10 cellular contexts compared by ENCODE assay signal in genomic region chr9:135468866-135469521, GRCh38. TPM values are rescaled to one million over a fixed set of nuclear protein-coding genes. Genes with fewer than 3 reads are reported as not detected.
DNase-seq lines count a peak whose midpoint lies in the region; ATAC-seq, FAIRE-seq and TF ChIP-seq lines count a peak whose summit lies in the region.
"Had no signal": no experiment of that assay in that cellular context is flagged by ENCODE, and none has a peak within 500 bp of the region (broad histone marks: within the 10 kb centered on the region; RNA-seq: fewer than 3 reads in every experiment).

No MANE protein-coding gene starts in this region.

- no peaks in the 10 kb centered on the region for H3K4me1 ChIP-seq in breast epithelium
- peaks cover 3% of the 10 kb centered on the region for H3K4me1 ChIP-seq in suprapubic skin

- TF ChIP-seq EP300 in suprapubic skin (IDR thresholded peaks at IDR 0.05): no peak

- CTCF ChIA-PET in MCF 10A (lab: Yijun Ruan, JAX): interaction anchor here (0.6 to 1.2 kb wide), 2 partner anchors 98 to 134 kb away, joined by 3 read pairs; no protein-coding TSS in a partner anchor
- CTCF ChIA-PET in activated CD8-positive, alpha-beta T cell treated with anti-CD3 and anti-CD28 coated beads, Interleukin-2, amount 10 ng/mL, durations not matched to agents 7 days and 5 days (lab: Charles Lee): no interaction called here

- no peak for TF ChIP-seq CTCF in MCF 10A (IDR thresholded peaks at IDR 0.05; ENCODE audit: unreplicated experiment)
- TF ChIP-seq CTCF in breast epithelium (IDR thresholded peaks at IDR 0.05): no peak
- TF ChIP-seq CTCF in glutamatergic neuron (IDR thresholded peaks at IDR 0.05; ENCODE audit: partially characterized antibody, unreplicated experiment): no peak
- no peak for TF ChIP-seq CTCF in suprapubic skin (IDR thresholded peaks at IDR 0.05)

- no peak for DNase-seq in MCF 10A (ENCODE audit: unreplicated experiment)
- no peak for DNase-seq in breast epithelium (ENCODE audit: low spot score in 2 of 2)
- DNase-seq in activated CD8-positive, alpha-beta T cell treated with anti-CD3 and anti-CD28 coated beads, Interleukin-2, amount 10 ng/mL, durations not matched to agents 7 days and 5 days: peak; percentile 43
- DNase-seq in glutamatergic neuron: no peak
- DNase-seq in suprapubic skin (ENCODE audit: low spot score in 2 of 2): no peak
- no peak for DNase-seq in GM12892 (ENCODE audit: insufficient read length)
- DNase-seq: AML-193, left cardiac atrium had no signal

- no peak for ATAC-seq in activated CD8-positive, alpha-beta T cell treated with anti-CD3 and anti-CD28 coated beads, Interleukin-2, amount 10 ng/mL, durations not matched to agents 7 days and 5 days
- ATAC-seq in HG03108 (IDR thresholded peaks at IDR 0.05; ENCODE audit: unreplicated experiment) (no peak), HG03432 (IDR thresholded peaks at IDR 0.05; ENCODE audit: unreplicated experiment) (no peak)

- H3K27me3 Mint-ChIP-seq in MCF 10A (ENCODE audit: insufficient read depth, unreplicated experiment) (no peaks in the 10 kb centered on the region), glutamatergic neuron (ENCODE audit: unreplicated experiment) (peaks cover 15% of the 10 kb centered on the region)
- peaks cover 9% of the 10 kb centered on the region for H3K27me3 Mint-ChIP-seq in activated CD8-positive, alpha-beta T cell treated with anti-CD3 and anti-CD28 coated beads, Interleukin-2, amount 10 ng/mL, durations not matched to agents 7 days and 5 days (ENCODE audit: low read depth)

- H3K36me3 Mint-ChIP-seq in MCF 10A (ENCODE audit: insufficient read depth, unreplicated experiment): no peaks in the 10 kb centered on the region
- H3K36me3 Mint-ChIP-seq in activated CD8-positive, alpha-beta T cell treated with anti-CD3 and anti-CD28 coated beads, Interleukin-2, amount 10 ng/mL, durations not matched to agents 7 days and 5 days (ENCODE audit: low read depth): no peaks in the 10 kb centered on the region
- H3K36me3 Mint-ChIP-seq in glutamatergic neuron (ENCODE audit: unreplicated experiment): no peaks in the 10 kb centered on the region

- no peak for TF ChIP-seq POLR2A in breast epithelium (IDR thresholded peaks at IDR 0.05)
- TF ChIP-seq POLR2A in suprapubic skin (IDR thresholded peaks at IDR 0.05): no peak
- no peak for TF ChIP-seq POLR2A in GM12892 (IDR thresholded peaks at IDR 0.05; ENCODE audit: low read depth, low read length)

- intact Hi-C loops in MCF 10A (cut with micrococcal nuclease) (no loop called here), breast epithelium (cut with DNase I; ENCODE audit: low total_unique reads) (no loop called here)

- BruUV-seq in MCF 10A (replicated peaks; lab: Mats Ljungman, UMichigan): TSS peak; percentile 91

- POLR2A ChIA-PET in MCF 10A (lab: Yijun Ruan, JAX): interaction anchor here (1.2 kb wide), 1 partner anchor 9 kb away, joined by 3 read pairs; no protein-coding TSS in a partner anchor
- POLR2A ChIA-PET in activated CD8-positive, alpha-beta T cell treated with anti-CD3 and anti-CD28 coated beads, Interleukin-2, amount 10 ng/mL, durations not matched to agents 7 days and 5 days (lab: Charles Lee): no interaction called here

- H3K27ac Mint-ChIP-seq in MCF 10A (ENCODE audit: low read depth, unreplicated experiment): no peak overlapping the region
- no peak overlapping the region for H3K27ac Mint-ChIP-seq in activated CD8-positive, alpha-beta T cell treated with anti-CD3 and anti-CD28 coated beads, Interleukin-2, amount 10 ng/mL, durations not matched to agents 7 days and 5 days
- H3K27ac Mint-ChIP-seq in glutamatergic neuron (ENCODE audit: unreplicated experiment): peak overlapping the region; percentile 95

- H3K9me3 ChIP-seq in breast epithelium: no peaks in the 10 kb centered on the region
- no peaks in the 10 kb centered on the region for H3K9me3 ChIP-seq in suprapubic skin

- peak overlapping the region in 1 of 3 donors; percentile 8 for H3K4me3 ChIP-seq in breast epithelium
- peak overlapping the region; percentile 13 for H3K4me3 ChIP-seq in suprapubic skin

- 20% methylated on average over 16 of the region's 16 CpGs for WGBS in suprapubic skin

- H3K4me1 Mint-ChIP-seq in MCF 10A (ENCODE audit: insufficient read depth, unreplicated experiment) (peaks cover 6% of the 10 kb centered on the region), glutamatergic neuron (ENCODE audit: low read depth, unreplicated experiment) (peaks cover 44% of the 10 kb centered on the region)
- H3K4me1 Mint-ChIP-seq in activated CD8-positive, alpha-beta T cell treated with anti-CD3 and anti-CD28 coated beads, Interleukin-2, amount 10 ng/mL, durations not matched to agents 7 days and 5 days (ENCODE audit: low read depth): peaks cover 3% of the 10 kb centered on the region

- no peaks in the 10 kb centered on the region for H3K9me3 Mint-ChIP-seq in MCF 10A (ENCODE audit: unreplicated experiment)
- H3K9me3 Mint-ChIP-seq in activated CD8-positive, alpha-beta T cell treated with anti-CD3 and anti-CD28 coated beads, Interleukin-2, amount 10 ng/mL, durations not matched to agents 7 days and 5 days (ENCODE audit: insufficient read depth): no peaks in the 10 kb centered on the region
- H3K9me3 Mint-ChIP-seq in glutamatergic neuron (ENCODE audit: unreplicated experiment): peaks cover 7% of the 10 kb centered on the region

- H3K4me3 Mint-ChIP-seq in MCF 10A (ENCODE audit: unreplicated experiment) (no peak overlapping the region), glutamatergic neuron (ENCODE audit: unreplicated experiment) (peak overlapping the region; percentile 80)
- H3K4me3 Mint-ChIP-seq in activated CD8-positive, alpha-beta T cell treated with anti-CD3 and anti-CD28 coated beads, Interleukin-2, amount 10 ng/mL, durations not matched to agents 7 days and 5 days: no peak overlapping the region

- FAIRE-seq in GM12892 (lab: Jason Lieb, UNC): no peak

- H3K36me3 ChIP-seq in breast epithelium (no peaks in the 10 kb centered on the region), suprapubic skin (no peaks in the 10 kb centered on the region)

- no peaks in the 10 kb centered on the region for H3K27me3 ChIP-seq in breast epithelium
- H3K27me3 ChIP-seq in suprapubic skin: no peaks in the 10 kb centered on the region

- no peak overlapping the region for H3K27ac ChIP-seq in breast epithelium
- H3K27ac ChIP-seq in suprapubic skin: no peak overlapping the region

RNA-seq across cellular contexts. Expression of gene PPP1R26, which starts 10.6 kb away (rescaled TPM):
- total RNA-seq in MCF 10A (2022) (19.1 and 21.7 TPM in 2 replicates), breast epithelium (10 to 100 TPM; 13.9 to 18.1 (median 15.1) TPM), glutamatergic neuron (ENCODE audit: unreplicated experiment) (22.2 TPM), suprapubic skin (10 to 100 TPM in 2 of 4 donors, 1 to 10 TPM in 2; 6.2 to 11.0 (median 9.0) TPM)
- total RNA-seq in activated CD8-positive, alpha-beta T cell treated with anti-CD3 and anti-CD28 coated beads, Interleukin-2, amount 10 ng/mL, durations not matched to agents 7 days and 5 days: not detected
- not detected for polyA plus RNA-seq in GM12892 (2012; ENCODE audit: missing spikeins)

RNA-seq across cellular contexts. Expression of gene MRPS2, which starts 31.5 kb away (rescaled TPM):
- total RNA-seq in MCF 10A (2022): 35.4 and 45.8 TPM in 2 replicates
- 10 to 100 TPM; 35.4 to 39.8 (median 36.7) TPM for total RNA-seq in breast epithelium
- total RNA-seq in activated CD8-positive, alpha-beta T cell treated with anti-CD3 and anti-CD28 coated beads, Interleukin-2, amount 10 ng/mL, durations not matched to agents 7 days and 5 days: 10 to 100 TPM; 28.4 to 32.9 TPM
- total RNA-seq in glutamatergic neuron (ENCODE audit: unreplicated experiment): 30.7 TPM
- total RNA-seq in suprapubic skin: 10 to 100 TPM; 51.5 to 61.7 (median 55.1) TPM
- 27.2 TPM for polyA plus RNA-seq in GM12892 (2012; ENCODE audit: missing spikeins)

RNA-seq across cellular contexts. Expression of gene LCN1, which starts 52.2 kb away (rescaled TPM):
- total RNA-seq in MCF 10A (2022) (not detected in 2 replicates), breast epithelium (not detected), glutamatergic neuron (ENCODE audit: unreplicated experiment) (not detected), suprapubic skin (not detected)
- total RNA-seq in activated CD8-positive, alpha-beta T cell treated with anti-CD3 and anti-CD28 coated beads, Interleukin-2, amount 10 ng/mL, durations not matched to agents 7 days and 5 days: not detected
- not detected for polyA plus RNA-seq in GM12892 (2012; ENCODE audit: missing spikeins)

Comparison
In these comparisons a context has a peak if more than half of its experiments do, and no peak if none do; other contexts are left out.
1. RNA of gene PPP1R26, which starts 10.6 kb away (total RNA-seq): 22.2 TPM in glutamatergic neuron (single experiment), 19.1 to 21.7 TPM in MCF 10A, 13.9 to 18.1 TPM in breast epithelium and 6.2 to 11.0 TPM in suprapubic skin; not detected in activated CD8-positive, alpha-beta T cell treated with anti-CD3 and anti-CD28 coated beads, Interleukin-2, amount 10 ng/mL, durations not matched to agents 7 days and 5 days; every median in the first group is over 4 times any median in the second.